ENCODE assay signal across 18 cellular contexts in the genomic region with DNA sequence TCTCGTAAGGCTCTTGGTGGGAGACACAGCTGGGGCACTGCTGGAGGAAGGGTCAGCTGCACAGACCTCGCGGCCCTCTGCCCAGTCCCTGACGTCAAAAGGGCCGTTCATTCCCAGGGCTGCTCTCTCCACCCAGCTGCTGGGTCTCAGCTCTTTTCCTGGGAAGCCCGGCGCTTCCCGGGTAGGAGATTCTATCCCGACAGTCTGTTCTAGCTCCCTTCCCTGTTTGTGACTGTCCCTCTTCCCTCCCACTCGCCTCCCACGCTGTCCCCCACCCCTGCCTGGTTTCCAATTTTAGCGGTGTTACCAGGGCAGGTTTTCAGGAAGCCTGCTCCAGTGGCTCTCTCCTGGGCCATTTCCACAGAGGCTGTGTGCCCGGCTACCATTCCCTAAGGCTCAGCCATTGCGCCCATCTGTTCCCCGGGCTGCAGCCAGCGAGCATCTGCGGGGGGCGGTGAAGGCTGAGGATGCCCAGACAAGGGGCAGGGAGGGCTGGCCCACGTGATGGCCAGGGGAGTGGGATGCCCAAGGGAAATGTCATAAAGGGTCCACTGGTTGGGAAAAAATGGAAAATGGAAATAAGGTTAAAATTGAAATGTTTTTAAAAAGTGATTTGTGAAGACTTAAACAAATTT.
A peak's percentile ranks its signal among the peaks of the same experiment; 100 is the strongest.
DNase-seq lines count a peak whose midpoint lies in the region; ATAC-seq and TF ChIP-seq lines count a peak whose summit lies in the region.
"Had no signal": no experiment of that assay in that cellular context is flagged by ENCODE, and none has a peak within 500 bp of the region (broad histone marks: within the 10 kb centered on the region; RNA-seq: fewer than 3 reads in every experiment).

No MANE protein-coding gene starts in this region.

- H3K27me3 ChIP-seq in left ventricle myocardium inferior (ENCODE audit: low read depth) (no peaks in the 10 kb centered on the region), gastrocnemius medialis (peaks cover 12 to 22% (median 20%) of the 10 kb centered on the region in 3 donors)
- H3K27me3 ChIP-seq: tibial nerve had no signal

- no peak overlapping the region for H3K4me3 Mint-ChIP-seq in T-helper 17 cell
- H3K4me3 Mint-ChIP-seq: activated CD4-positive, alpha-beta memory T cell treated with anti-CD3 and anti-CD28 coated beads, Interleukin-2, amount 10 ng/mL, durations not matched to agents 7 days and 5 days; activated T-helper 1 cell treated with anti-CD3 and anti-CD28 coated beads, Interleukin-12 subunit alpha, Interleukin-12 subunit beta, Interleukin-2, Interleukin-4 antibody, amounts not matched to agents 30 ng/mL and 10 ng/mL and 1 ng/mL, durations not matched to agents 14 hours and 24 hours and 36 hours had no signal

- peak overlapping the region; percentile 43 for H3K4me3 ChIP-seq in left ventricle myocardium inferior
- H3K4me3 ChIP-seq in gastrocnemius medialis, result no peak overlapping the region
- H3K4me3 ChIP-seq: smooth muscle cell, tibial nerve had no signal

- ATAC-seq in gastrocnemius medialis, result peak; percentile 30 to 31
- ATAC-seq in T-helper 17 cell, result no peak
- ATAC-seq: HCT116, PC-3 had no signal

- peaks cover 3% of the 10 kb centered on the region for H3K4me1 Mint-ChIP-seq in T-helper 17 cell
- H3K4me1 Mint-ChIP-seq: activated CD4-positive, alpha-beta memory T cell treated with anti-CD3 and anti-CD28 coated beads, Interleukin-2, amount 10 ng/mL, durations not matched to agents 7 days and 5 days had no signal

- in situ Hi-C loops in gastrocnemius medialis (cut with MboI; ENCODE audit: low sequenced_read_pairs in 4 of 4), result no loop called here

- TF ChIP-seq CTCF in left ventricle myocardium inferior (IDR thresholded peaks at IDR 0.05; ENCODE audit: borderline replicate concordance) (no peak), gastrocnemius medialis (IDR thresholded peaks at IDR 0.05 in 4 of 5, conservative IDR thresholded peaks at IDR 0.05 in 1 of 5) (no peak)

- peaks cover 99% of the 10 kb centered on the region for H3K4me1 ChIP-seq in left ventricle myocardium inferior
- peaks cover 0 to 6% of the 10 kb centered on the region in 2 donors for H3K4me1 ChIP-seq in gastrocnemius medialis
- H3K4me1 ChIP-seq: tibial nerve had no signal

- DNase-seq in NCI-H1694 treated with DMSO at 0.1 percent for 48 hours (lab: John Stamatoyannopoulos, UW) (peak; percentile 71), left ventricle myocardium inferior (peak; percentile 63), gastrocnemius medialis (no peak), foreskin melanocyte (no peak), T-helper 17 cell (no peak)
- DNase-seq in activated CD4-positive, CD25-positive, alpha-beta regulatory T cell (lab: John Stamatoyannopoulos, UW), result no peak
- DNase-seq in activated naive CD4-positive, alpha-beta T cell treated with anti-CD3 and anti-CD28 coated beads, Interleukin-2, amount 50 U/mL, for 16 hours, result no peak
- DNase-seq: activated CD4-positive, alpha-beta memory T cell treated with anti-CD3 and anti-CD28 coated beads, Interleukin-2, amount 10 ng/mL, durations not matched to agents 7 days and 5 days; DMS53; NCI-H187; NCI-H510A; PC-3 had no signal

- H3K36me3 Mint-ChIP-seq in T-helper 17 cell (ENCODE audit: low read depth), result no peaks in the 10 kb centered on the region

- H3K27me3 Mint-ChIP-seq in T-helper 17 cell, result peaks cover 68% of the 10 kb centered on the region

- TF ChIP-seq POLR2A in gastrocnemius medialis (IDR thresholded peaks at IDR 0.05), result no peak

- no peak overlapping the region for H3K27ac Mint-ChIP-seq in T-helper 17 cell
- H3K27ac Mint-ChIP-seq: activated CD4-positive, alpha-beta memory T cell treated with anti-CD3 and anti-CD28 coated beads, Interleukin-2, amount 10 ng/mL, durations not matched to agents 7 days and 5 days; activated T-helper 1 cell treated with anti-CD3 and anti-CD28 coated beads, Interleukin-12 subunit alpha, Interleukin-12 subunit beta, Interleukin-2, Interleukin-4 antibody, amounts not matched to agents 30 ng/mL and 10 ng/mL and 1 ng/mL, durations not matched to agents 14 hours and 24 hours and 36 hours had no signal

- intact Hi-C loops in left ventricle myocardium inferior (cut with micrococcal nuclease), result no loop called here
- intact Hi-C loops in gastrocnemius medialis (cut with DNase I; ENCODE audit: low total_unique reads), result no loop called here

- no peaks in the 10 kb centered on the region for H3K9me3 ChIP-seq in left ventricle myocardium inferior (replicated peaks)
- H3K9me3 ChIP-seq in gastrocnemius medialis, result no peaks in the 10 kb centered on the region
- no peaks in the 10 kb centered on the region for H3K9me3 ChIP-seq in T-helper 17 cell (ENCODE audit: control insufficient read depth, low read length, poor library complexity, severe bottlenecking)
- H3K9me3 ChIP-seq: tibial nerve had no signal

- H3K36me3 ChIP-seq in left ventricle myocardium inferior (no peaks in the 10 kb centered on the region), gastrocnemius medialis (no peaks in the 10 kb centered on the region)
- H3K36me3 ChIP-seq: tibial nerve had no signal

- peak overlapping the region; percentile 67 for H3K27ac ChIP-seq in cingulate gyrus (ENCODE audit: low read depth, low read length)
- peak overlapping the region; percentile 89 for H3K27ac ChIP-seq in left ventricle myocardium inferior (replicated peaks)
- peak overlapping the region in 3 of 4 donors; percentile 8 to 46 (median 33) for H3K27ac ChIP-seq in gastrocnemius medialis
- H3K27ac ChIP-seq: epithelial cell of prostate had no signal

Comparison
In these comparisons a context has a peak if more than half of its experiments do, and no peak if none do; other contexts are left out.
1. DNase-seq: peak in NCI-H1694 treated with DMSO at 0.1 percent for 48 hours (single experiment) and left ventricle myocardium inferior (single experiment); none in gastrocnemius medialis (0 of 2), foreskin melanocyte (single experiment), activated CD4-positive, CD25-positive, alpha-beta regulatory T cell (0 of 4), T-helper 17 cell (0 of 3) and activated naive CD4-positive, alpha-beta T cell treated with anti-CD3 and anti-CD28 coated beads, Interleukin-2, amount 50 U/mL, for 16 hours (single experiment).
2. H3K27ac ChIP-seq: peak in every context shown above with its lines; median percentile 89 in left ventricle myocardium inferior; 67 in cingulate gyrus; 33 in gastrocnemius medialis.